In genomic region chr2:129396980-129397599, GRCh38 we compare ENCODE assay signal across 8 cellular contexts.
DNase-seq lines count a peak whose midpoint lies in the region; ATAC-seq and TF ChIP-seq lines count a peak whose summit lies in the region.

No MANE protein-coding gene starts in this region.

- H3K27me3 Mint-ChIP-seq in activated CD4-positive, alpha-beta T cell treated with anti-CD3 and anti-CD28 coated beads, Interleukin-2, amount 10 ng/mL, durations not matched to agents 24 days and 14 days = no peaks in the 10 kb centered on the region
- H3K27me3 Mint-ChIP-seq in CD4-positive, alpha-beta T cell = no peaks in the 10 kb centered on the region

- no peak overlapping the region for H2BK120ac ChIP-seq in mesendoderm (ENCODE audit: low read depth, low read length)

- no peak overlapping the region for H3K4ac ChIP-seq in mesendoderm (ENCODE audit: low read depth, low read length)

- no CpG with 5 or more reads among the region's 3 CpGs for WGBS in mesendoderm (ENCODE audit: extremely low coverage, insufficient coverage, low lambda C conversion rate)

- H3K9me3 Mint-ChIP-seq in activated CD4-positive, alpha-beta T cell treated with anti-CD3 and anti-CD28 coated beads, Interleukin-2, amount 10 ng/mL, durations not matched to agents 24 days and 14 days = no peaks in the 10 kb centered on the region
- H3K9me3 Mint-ChIP-seq in CD4-positive, alpha-beta T cell = peaks cover 2% of the 10 kb centered on the region

- H2AK5ac ChIP-seq in mesendoderm (ENCODE audit: low read length) = no peak overlapping the region

- no peak overlapping the region for H2BK5ac ChIP-seq in mesendoderm (ENCODE audit: low read length)

- POLR2A ChIA-PET in CD4-positive, alpha-beta T cell (lab: Charles Lee) = no interaction called here

- intact Hi-C loops in activated CD4-positive, alpha-beta T cell treated with anti-CD3 and anti-CD28 coated beads, Interleukin-2, amount 10 ng/mL, durations not matched to agents 24 days and 14 days (cut with micrococcal nuclease) = loop anchor here (5.0 kb wide), 1 partner anchor 660 kb away; no protein-coding TSS in a partner anchor
- intact Hi-C loops in CD4-positive, alpha-beta T cell (cut with DNase I, micrococcal nuclease) = no loop called here

- no peaks in the 10 kb centered on the region for H3K4me1 Mint-ChIP-seq in activated CD4-positive, alpha-beta T cell treated with anti-CD3 and anti-CD28 coated beads, Interleukin-2, amount 10 ng/mL, durations not matched to agents 24 days and 14 days
- no peaks in the 10 kb centered on the region for H3K4me1 Mint-ChIP-seq in CD4-positive, alpha-beta T cell (ENCODE audit: low read depth)

- H3K4me3 ChIP-seq in choroid plexus epithelial cell (ENCODE audit: low read depth, low read length) (no peak overlapping the region), mesendoderm (ENCODE audit: low read length) (no peak overlapping the region)

- H3K79me1 ChIP-seq in mesendoderm (ENCODE audit: low read length) = no peaks in the 10 kb centered on the region

- H3K27ac ChIP-seq in mesendoderm (ENCODE audit: low read depth, low read length) = no peak overlapping the region
- no peak overlapping the region for H3K27ac ChIP-seq in CD4-positive, alpha-beta T cell (ENCODE audit: low read depth, low read length)

- no peak overlapping the region for H4K8ac ChIP-seq in mesendoderm (ENCODE audit: low read depth, low read length)

- no peak overlapping the region for H2BK15ac ChIP-seq in mesendoderm (replicated peaks; ENCODE audit: low read depth)

- peak; percentile 58 for DNase-seq in activated CD4-positive, alpha-beta T cell treated with anti-CD3 and anti-CD28 coated beads, Interleukin-2, amount 10 ng/mL, durations not matched to agents 24 days and 14 days
- no peak for DNase-seq in activated CD4-positive, alpha-beta T cell treated with anti-CD3 and anti-CD28 coated beads for 1 hour
- DNase-seq in NCI-H510A (lab: John Stamatoyannopoulos, UW) (peak; percentile 18), choroid plexus epithelial cell (ENCODE audit: low read depth) (peak; percentile 50), mesendoderm (peak; percentile 78)
- no peak for DNase-seq in CD4-positive, alpha-beta T cell

- no peak overlapping the region for H3K18ac ChIP-seq in mesendoderm (ENCODE audit: low read length)

- H3K4me1 ChIP-seq in mesendoderm (ENCODE audit: control insufficient read depth, low read depth, low read length) = no peaks in the 10 kb centered on the region

- H3K79me2 ChIP-seq in mesendoderm (ENCODE audit: control insufficient read depth, insufficient read depth, low read length) = no peaks in the 10 kb centered on the region

- CTCF ChIA-PET in CD4-positive, alpha-beta T cell (lab: Charles Lee) = no interaction called here

- H3K23ac ChIP-seq in mesendoderm (ENCODE audit: low read length) = no peak overlapping the region

- H3K9ac ChIP-seq in mesendoderm (ENCODE audit: low read length) = no peak overlapping the region

- no peak overlapping the region for H3K4me2 ChIP-seq in mesendoderm (ENCODE audit: low read length)

- H3K36me3 ChIP-seq in mesendoderm (ENCODE audit: control insufficient read depth, insufficient read depth, low read length) = no peaks in the 10 kb centered on the region

- no peaks in the 10 kb centered on the region for H3K9me3 ChIP-seq in CD4-positive, alpha-beta T cell (ENCODE audit: control insufficient read depth, low read length)

- ATAC-seq in HG02885 (IDR thresholded peaks at IDR 0.05; ENCODE audit: poor library complexity, unreplicated experiment) (peak; percentile 85), GM18519 (IDR thresholded peaks at IDR 0.05; ENCODE audit: low FRiP score, unreplicated experiment) (no peak)
- no peak for ATAC-seq in CD4-positive, alpha-beta T cell (ENCODE audit: poor library complexity)

- TF ChIP-seq CTCF in choroid plexus epithelial cell (conservative IDR thresholded peaks at IDR 0.05; ENCODE audit: low read depth, low read length) = peak; percentile 69
- TF ChIP-seq CTCF in CD4-positive, alpha-beta T cell (IDR thresholded peaks at IDR 0.05) = no peak

- no peak overlapping the region for H3K4me3 Mint-ChIP-seq in activated CD4-positive, alpha-beta T cell treated with anti-CD3 and anti-CD28 coated beads, Interleukin-2, amount 10 ng/mL, durations not matched to agents 24 days and 14 days
- no peak overlapping the region for H3K4me3 Mint-ChIP-seq in CD4-positive, alpha-beta T cell

- no peaks in the 10 kb centered on the region for H3K36me3 Mint-ChIP-seq in activated CD4-positive, alpha-beta T cell treated with anti-CD3 and anti-CD28 coated beads, Interleukin-2, amount 10 ng/mL, durations not matched to agents 24 days and 14 days (ENCODE audit: low read depth)
- no peaks in the 10 kb centered on the region for H3K36me3 Mint-ChIP-seq in CD4-positive, alpha-beta T cell (ENCODE audit: low read depth)

- no peaks in the 10 kb centered on the region for H3K27me3 ChIP-seq in mesendoderm (ENCODE audit: insufficient read depth, low read length, poor library complexity)
- no peaks in the 10 kb centered on the region for H3K27me3 ChIP-seq in CD4-positive, alpha-beta T cell (ENCODE audit: control insufficient read depth, insufficient read depth, low read length)

- H4K5ac ChIP-seq in mesendoderm (ENCODE audit: low read length) = no peak overlapping the region

- no peak overlapping the region for H3K27ac Mint-ChIP-seq in activated CD4-positive, alpha-beta T cell treated with anti-CD3 and anti-CD28 coated beads, Interleukin-2, amount 10 ng/mL, durations not matched to agents 24 days and 14 days
- no peak overlapping the region for H3K27ac Mint-ChIP-seq in CD4-positive, alpha-beta T cell

- no peak overlapping the region for H3K56ac ChIP-seq in mesendoderm (ENCODE audit: low read length)

Comparison
In these comparisons a context has a peak if more than half of its experiments do, and no peak if none do; other contexts are left out.
1. DNase-seq: peak in activated CD4-positive, alpha-beta T cell treated with anti-CD3 and anti-CD28 coated beads, Interleukin-2, amount 10 ng/mL, durations not matched to agents 24 days and 14 days (single experiment), NCI-H510A (single experiment), choroid plexus epithelial cell (single experiment) and mesendoderm (single experiment); none in activated CD4-positive, alpha-beta T cell treated with anti-CD3 and anti-CD28 coated beads for 1 hour (single experiment) and CD4-positive, alpha-beta T cell (0 of 10).